ENCODE assay signal across 25 cellular contexts in the genomic region with DNA sequence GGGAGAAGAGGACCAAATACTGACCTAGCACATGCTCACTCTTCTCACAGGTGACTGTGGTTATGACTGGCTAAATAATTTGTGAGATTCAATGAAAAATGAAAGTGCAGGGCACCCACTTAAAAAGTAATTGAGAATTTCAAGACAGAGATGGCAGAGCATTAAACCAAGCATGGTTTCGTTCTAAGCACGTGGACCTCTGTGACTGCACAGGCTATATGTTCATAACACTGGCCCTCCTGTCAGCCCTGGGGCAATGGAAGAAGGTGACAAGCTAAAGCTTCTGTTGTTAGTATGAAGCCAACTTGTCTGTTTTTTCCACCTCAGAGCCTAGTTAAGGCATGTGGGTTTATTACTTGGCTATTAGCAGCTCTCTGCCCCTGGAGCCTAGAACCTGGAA.
"Had no signal": no experiment of that assay in that cellular context is flagged by ENCODE, and none has a peak within 500 bp of the region (broad histone marks: within the 10 kb centered on the region; RNA-seq: fewer than 3 reads in every experiment).

No MANE protein-coding gene starts in this region.

- H3K27ac Mint-ChIP-seq: dendritic cell treated with granulocyte-macrophage colony-stimulating factor and Interleukin-4, amounts not matched to agents 40 ng/mL and 50 ng/mL, for 4 days; mesothelial cell of epicardium had no signal

- H3K4me1 Mint-ChIP-seq: naive B cell had no signal

- DNase-seq: colonic mucosa; cortex of kidney; effector CD4-positive, alpha-beta T cell; effector memory CD4-positive, alpha-beta T cell; esophagus squamous epithelium; foreskin fibroblast; foreskin melanocyte; gastrocnemius medialis; glutamatergic neuron; head of caudate nucleus; heart right ventricle; hippocampal formation; left cardiac atrium; left lung; left ventricle myocardium superior; lower lobe of right lung; mesenchymal stem cell; mucosa of descending colon; naive B cell; naive thymus-derived CD8-positive, alpha-beta T cell had no signal

- H3K27ac ChIP-seq: colonic mucosa, esophagus squamous epithelium, gastrocnemius medialis, heart right ventricle, left lung, lower lobe of right lung had no signal

- H3K36me3 Mint-ChIP-seq: mesothelial cell of epicardium, naive B cell had no signal

- H3K4me3 Mint-ChIP-seq: dendritic cell treated with granulocyte-macrophage colony-stimulating factor and Interleukin-4, amounts not matched to agents 40 ng/mL and 50 ng/mL, for 4 days; mesothelial cell of epicardium; naive B cell; naive thymus-derived CD8-positive, alpha-beta T cell had no signal

- H3K27me3 Mint-ChIP-seq: naive B cell; naive thymus-derived CD8-positive, alpha-beta T cell had no signal

- H3K36me3 ChIP-seq: colonic mucosa, esophagus squamous epithelium, gastrocnemius medialis, heart right ventricle, left lung, lower lobe of right lung had no signal

- H3K9me3 ChIP-seq: colonic mucosa, esophagus squamous epithelium, gastrocnemius medialis, left lung, lower lobe of right lung, mucosa of descending colon had no signal

- H3K4me1 ChIP-seq: colonic mucosa, esophagus squamous epithelium, gastrocnemius medialis, heart right ventricle, left lung, lower lobe of right lung had no signal

- FAIRE-seq: endothelial cell of umbilical vein, islet of Langerhans, keratinocyte had no signal

- H3K27me3 ChIP-seq: colonic mucosa, esophagus squamous epithelium, gastrocnemius medialis, heart right ventricle, left lung had no signal

- H3K4me3 ChIP-seq: colonic mucosa, esophagus squamous epithelium, gastrocnemius medialis, heart right ventricle, left lung, lower lobe of right lung, mucosa of descending colon had no signal

- H3K9me3 Mint-ChIP-seq: dendritic cell treated with granulocyte-macrophage colony-stimulating factor and Interleukin-4, amounts not matched to agents 40 ng/mL and 50 ng/mL, for 4 days had no signal
